ENCODE assay signal across 9 cellular contexts in the genomic region with DNA sequence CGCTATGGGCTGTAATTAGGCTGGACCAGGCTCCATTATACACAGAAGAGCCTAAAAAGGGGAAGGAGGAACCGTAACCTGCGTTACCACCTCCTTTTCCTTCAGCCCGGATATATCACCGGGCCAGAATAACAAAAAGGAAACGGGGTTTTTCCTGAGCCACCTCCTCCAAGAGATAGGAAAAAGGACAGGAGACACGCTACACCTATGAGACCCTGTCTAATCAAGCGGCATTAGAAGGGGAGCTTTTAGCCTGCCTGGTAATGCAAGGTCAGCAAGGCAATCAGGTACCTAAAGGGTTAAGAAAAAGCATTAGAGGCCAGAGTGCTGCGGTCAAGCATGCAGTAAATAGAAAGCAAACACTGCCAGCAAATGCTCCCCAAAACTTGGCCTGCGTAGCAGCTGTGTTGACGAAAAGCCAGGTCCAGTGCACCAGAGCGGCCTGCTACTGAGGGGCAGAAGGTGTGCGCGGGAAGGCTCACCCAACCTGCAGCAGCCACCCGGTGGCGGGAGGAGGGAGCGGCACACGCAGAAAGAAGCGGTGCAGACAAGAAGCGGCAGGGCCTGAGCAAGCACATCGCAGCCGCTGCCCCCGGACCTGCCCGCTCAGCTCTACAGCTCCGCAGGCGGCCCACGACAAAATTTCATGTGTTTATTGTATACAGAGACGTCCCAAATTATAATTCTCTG.
A peak's percentile ranks its signal among the peaks of the same experiment; 100 is the strongest.
DNase-seq lines count a peak whose midpoint lies in the region; ATAC-seq, FAIRE-seq and TF ChIP-seq lines count a peak whose summit lies in the region.
"Had no signal": no experiment of that assay in that cellular context is flagged by ENCODE, and none has a peak within 500 bp of the region (broad histone marks: within the 10 kb centered on the region; RNA-seq: fewer than 3 reads in every experiment).

No MANE protein-coding gene starts in this region.

- H3K27ac ChIP-seq in 22Rv1 (no peak overlapping the region), lung (ENCODE audit: low read depth in 1 of 2, low read length in 1 of 2) (no peak overlapping the region)
- H3K27ac ChIP-seq: SK-N-MC had no signal

- H3K27me3 ChIP-seq in lung (ENCODE audit: control insufficient read depth, insufficient read depth), result no peaks in the 10 kb centered on the region

- no peaks in the 10 kb centered on the region for H3K27me3 Mint-ChIP-seq in effector memory CD8-positive, alpha-beta T cell

- no peak for ATAC-seq in lung (ENCODE audit: insufficient read depth, low FRiP score)
- no peak for ATAC-seq in effector memory CD8-positive, alpha-beta T cell (replicated peaks)

- peaks cover 0 to 12% of the 10 kb centered on the region in 2 donors for H3K9me3 Mint-ChIP-seq in effector memory CD8-positive, alpha-beta T cell

- H3K36me3 ChIP-seq in lung (ENCODE audit: control insufficient read depth in 2 of 2, insufficient read depth in 2 of 2, low read length in 2 of 2), result peaks cover 0 to 2% of the 10 kb centered on the region in 2 donors

- WGBS in lung, 2 donors, result 23 to 26% methylated on average over 28 of the region's 28 CpGs

- no peak overlapping the region for H3K27ac Mint-ChIP-seq in effector memory CD8-positive, alpha-beta T cell

- H3K9me3 ChIP-seq in lung (ENCODE audit: control insufficient read depth in 2 of 2, insufficient read depth in 1 of 2, low read length in 1 of 2), result peaks cover 0 to 9% of the 10 kb centered on the region in 2 donors

- FAIRE-seq in HTR-8/SVneo (lab: Jason Lieb, UNC), result no peak

- H3K4me1 Mint-ChIP-seq in effector memory CD8-positive, alpha-beta T cell (ENCODE audit: low read depth in 2 of 2), result peaks cover 10 to 14% of the 10 kb centered on the region in 2 donors

- H3K4me3 ChIP-seq in lung, result peak overlapping the region; percentile 32
- H3K4me3 ChIP-seq: SK-N-MC had no signal

- peaks cover 6 to 12% of the 10 kb centered on the region in 2 donors for H3K4me1 ChIP-seq in lung (ENCODE audit: control insufficient read depth in 2 of 2, insufficient read depth in 2 of 2, low read length in 2 of 2)

- peaks cover 5% of the 10 kb centered on the region for H3K36me3 Mint-ChIP-seq in effector memory CD8-positive, alpha-beta T cell (ENCODE audit: insufficient read depth)

- peak; percentile 37 for DNase-seq in HuH-7.5 (ENCODE audit: low spot score)
- DNase-seq in dermis blood vessel endothelial cell, result peak; percentile 20
- DNase-seq in lung (ENCODE audit: low spot score), result peak; percentile 20
- no peak for DNase-seq in foreskin melanocyte
- DNase-seq in HTR-8/SVneo (ENCODE audit: insufficient read length, low spot score), result no peak
- DNase-seq in activated CD4-positive, CD25-positive, alpha-beta regulatory T cell treated with anti-CD3 and anti-CD28 coated beads, Interleukin-2, amount 50 U/mL, for 72 hours, result no peak
- no peak for DNase-seq in effector memory CD8-positive, alpha-beta T cell

- TF ChIP-seq CTCF in 22Rv1 (IDR thresholded peaks at IDR 0.05), result peak; percentile 29
- no peak for TF ChIP-seq CTCF in lung (IDR thresholded peaks at IDR 0.05; ENCODE audit: control extremely low read depth, extremely low read depth)

- H3K4me3 Mint-ChIP-seq in effector memory CD8-positive, alpha-beta T cell, result peak overlapping the region in 1 of 2 donors; percentile 10

Comparison
In these comparisons a context has a peak if more than half of its experiments do, and no peak if none do; other contexts are left out.
1. DNase-seq: peak in HuH-7.5 (single experiment), dermis blood vessel endothelial cell (single experiment) and lung (single experiment); none in foreskin melanocyte (single experiment), HTR-8/SVneo (single experiment), activated CD4-positive, CD25-positive, alpha-beta regulatory T cell treated with anti-CD3 and anti-CD28 coated beads, Interleukin-2, amount 50 U/mL, for 72 hours (single experiment) and effector memory CD8-positive, alpha-beta T cell (0 of 3).